17 cellular contexts compared by ENCODE assay signal in genomic region chr4:126658391-126658790, GRCh38.
DNase-seq lines count a peak whose midpoint lies in the region; ATAC-seq, FAIRE-seq and TF ChIP-seq lines count a peak whose summit lies in the region.
"Had no signal": no experiment of that assay in that cellular context is flagged by ENCODE, and none has a peak within 500 bp of the region (broad histone marks: within the 10 kb centered on the region; RNA-seq: fewer than 3 reads in every experiment).

No MANE protein-coding gene starts in this region.

- no peaks in the 10 kb centered on the region for H3K9me3 Mint-ChIP-seq in endodermal cell
- H3K9me3 Mint-ChIP-seq in CD8-positive, alpha-beta memory T cell: peaks cover 0 to 7% (median 4%) of the 10 kb centered on the region in 5 donors
- H3K9me3 Mint-ChIP-seq: CD4-positive, alpha-beta T cell had no signal

- H3K9ac ChIP-seq in HCT116 (ENCODE audit: low read length) (no peak overlapping the region), endodermal cell (ENCODE audit: extremely low read depth, low read length, poor library complexity, severe bottlenecking) (no peak overlapping the region)

- no peak overlapping the region for H3K4me2 ChIP-seq in HCT116 (ENCODE audit: low read length)
- H3K4me2 ChIP-seq: A549 had no signal

- no peaks in the 10 kb centered on the region for H3K9me3 ChIP-seq in HCT116 (ENCODE audit: control insufficient read depth in 1 of 2, insufficient read depth in 1 of 2, low read depth in 1 of 2, low read length in 2 of 2)
- no peaks in the 10 kb centered on the region for H3K9me3 ChIP-seq in endodermal cell (ENCODE audit: control insufficient read depth, low read length)
- H3K9me3 ChIP-seq in CD8-positive, alpha-beta memory T cell (ENCODE audit: low read length): no peaks in the 10 kb centered on the region
- H3K9me3 ChIP-seq: A549 had no signal

- H3K27ac ChIP-seq in HCT116 (ENCODE audit: low read depth, low read length): no peak overlapping the region
- peak overlapping the region; percentile 55 for H3K27ac ChIP-seq in endodermal cell (ENCODE audit: low read depth, low read length)
- no peak overlapping the region for H3K27ac ChIP-seq in coronary artery
- no peak overlapping the region for H3K27ac ChIP-seq in CD8-positive, alpha-beta memory T cell (ENCODE audit: low read depth, low read length)
- H3K27ac ChIP-seq: A549, C4-2B, HL-60 had no signal

- BruUV-seq in HCT116 (replicated peaks; lab: Mats Ljungman, UMichigan): no TSS peak

- TF ChIP-seq CTCF in HCT116 (IDR thresholded peaks at IDR 0.05 in 2 of 3, conservative IDR thresholded peaks at IDR 0.05 in 1 of 3; ENCODE audit: borderline replicate concordance in 1 of 3, insufficient read depth in 1 of 3, low read depth in 2 of 3, low read length in 2 of 3): no peak
- TF ChIP-seq CTCF in endodermal cell (conservative IDR thresholded peaks at IDR 0.05): no peak
- no peak for TF ChIP-seq CTCF in coronary artery (IDR thresholded peaks at IDR 0.05)

- no peaks in the 10 kb centered on the region for H3K9me2 ChIP-seq in HCT116 (ENCODE audit: insufficient read depth)

- intact Hi-C loops in HCT116 (cut with micrococcal nuclease): no loop called here

- no peaks in the 10 kb centered on the region for H3K79me2 ChIP-seq in HCT116 (ENCODE audit: insufficient read depth, low read length)

- CTCF ChIA-PET in HCT116 (lab: Charles Lee): no interaction called here
- CTCF ChIA-PET in CD8-positive, alpha-beta memory T cell (lab: Charles Lee): no interaction called here

- no peaks in the 10 kb centered on the region for H3K36me3 ChIP-seq in HCT116 (ENCODE audit: control insufficient read depth in 1 of 2, insufficient read depth in 2 of 2, low read length in 2 of 2)
- no peaks in the 10 kb centered on the region for H3K36me3 ChIP-seq in endodermal cell (ENCODE audit: control insufficient read depth, insufficient read depth, low read length)
- H3K36me3 ChIP-seq in CD8-positive, alpha-beta memory T cell (ENCODE audit: insufficient read depth, low read length): no peaks in the 10 kb centered on the region

- no peak for ATAC-seq in HCT116
- ATAC-seq in HG03196 (IDR thresholded peaks at IDR 0.05; ENCODE audit: unreplicated experiment): no peak
- ATAC-seq: A549 had no signal

- RAD21 ChIA-PET in HCT116 (lab: Charles Lee; ENCODE audit: low non-redundant PET in 1 of 2, low total read pairs in 2 of 2, uncharacterized antibody in 2 of 2, unreplicated experiment in 2 of 2): no interaction called here

- POLR2A ChIA-PET in HCT116 (lab: Charles Lee): no interaction called here
- POLR2A ChIA-PET in CD8-positive, alpha-beta memory T cell (lab: Charles Lee): no interaction called here

- FAIRE-seq in RCC 7860 (lab: Jason Lieb, UNC): no peak
- FAIRE-seq: A549 had no signal

- H3K36me3 Mint-ChIP-seq in endodermal cell (ENCODE audit: low read depth): no peaks in the 10 kb centered on the region
- no peaks in the 10 kb centered on the region for H3K36me3 Mint-ChIP-seq in CD8-positive, alpha-beta memory T cell

- no peaks in the 10 kb centered on the region for H3K27me3 Mint-ChIP-seq in endodermal cell (ENCODE audit: insufficient read depth)
- H3K27me3 Mint-ChIP-seq in CD8-positive, alpha-beta memory T cell: no peaks in the 10 kb centered on the region
- H3K27me3 Mint-ChIP-seq: CD4-positive, alpha-beta T cell had no signal

- TF ChIP-seq RAD21 in HCT116 (IDR thresholded peaks at IDR 0.05; ENCODE audit: low read depth): no peak

- H3K27me3 ChIP-seq in HCT116 (ENCODE audit: insufficient read depth, low read length) (no peaks in the 10 kb centered on the region), endodermal cell (ENCODE audit: control insufficient read depth, insufficient read depth, low read length, poor library complexity, severe bottlenecking) (no peaks in the 10 kb centered on the region)
- no peaks in the 10 kb centered on the region for H3K27me3 ChIP-seq in CD8-positive, alpha-beta memory T cell (ENCODE audit: insufficient read depth, low read length, poor library complexity, severe bottlenecking)

- H3K4me3 ChIP-seq in HCT116 (replicated peaks in 1 of 2; ENCODE audit: low read depth in 1 of 2, low read length in 2 of 2): no peak overlapping the region
- no peak overlapping the region for H3K4me3 ChIP-seq in endodermal cell (ENCODE audit: low read length)
- H3K4me3 ChIP-seq in coronary artery: no peak overlapping the region
- no peak overlapping the region for H3K4me3 ChIP-seq in CD8-positive, alpha-beta memory T cell (ENCODE audit: low read length)
- H3K4me3 ChIP-seq: A549 had no signal

- no peak for TF ChIP-seq POLR2A in HCT116 (IDR thresholded peaks at IDR 0.05; ENCODE audit: borderline replicate concordance, extremely low read depth, insufficient read depth, insufficient read length)

- peak overlapping the region; percentile 40 for H2AFZ ChIP-seq in HCT116 (ENCODE audit: low read depth, low read length, poor library complexity, severe bottlenecking)

- no peaks in the 10 kb centered on the region for H3K4me1 Mint-ChIP-seq in endodermal cell
- no peaks in the 10 kb centered on the region for H3K4me1 Mint-ChIP-seq in CD8-positive, alpha-beta memory T cell

- H3K4me1 ChIP-seq in HCT116 (ENCODE audit: control insufficient read depth in 1 of 2, insufficient read depth in 2 of 2, low read length in 2 of 2): no peaks in the 10 kb centered on the region
- no peaks in the 10 kb centered on the region for H3K4me1 ChIP-seq in endodermal cell (ENCODE audit: control insufficient read depth, insufficient read depth, low read length)
- H3K4me1 ChIP-seq in CD8-positive, alpha-beta memory T cell (ENCODE audit: insufficient read depth, low read length): no peaks in the 10 kb centered on the region
- H3K4me1 ChIP-seq: A549 had no signal

- no peak overlapping the region for H3K27ac Mint-ChIP-seq in endodermal cell
- no peak overlapping the region for H3K27ac Mint-ChIP-seq in CD8-positive, alpha-beta memory T cell
- H3K27ac Mint-ChIP-seq: CD4-positive, alpha-beta T cell had no signal

- 85% methylated on average over 1 of the region's 1 CpG; no CpG with 5 or more reads in 1 of the 2 experiments for WGBS in endodermal cell (ENCODE audit: insufficient coverage in 1 of 2, insufficient read length in 1 of 2), 2 experiments

- no peak for DNase-seq in HCT116 (ENCODE audit: low read depth, low spot score)
- DNase-seq in NCI-H526 treated with DMSO at 0.1 percent for 48 hours (lab: John Stamatoyannopoulos, UW): peak; percentile 49
- DNase-seq in endodermal cell: no peak
- DNase-seq in coronary artery (ENCODE audit: low spot score): no peak
- DNase-seq in CD8-positive, alpha-beta memory T cell: no peak
- no peak for DNase-seq in RCC 7860 (ENCODE audit: low spot score)
- DNase-seq: AML-193; CD4-positive, alpha-beta T cell; DMS153; DMS79; GF-D8; GOT3; H7 had no signal

- no peaks in the 10 kb centered on the region for H4K20me1 ChIP-seq in HCT116 (ENCODE audit: insufficient read depth)

- no peak overlapping the region for H3K4me3 Mint-ChIP-seq in endodermal cell
- no peak overlapping the region for H3K4me3 Mint-ChIP-seq in CD8-positive, alpha-beta memory T cell
- H3K4me3 Mint-ChIP-seq: CD4-positive, alpha-beta T cell had no signal

TF ChIP-seq in HCT116, 20 proteins besides CTCF, POLR2A, EP300 and RAD21:
- no peak for TF ChIP-seq EGR1 (IDR thresholded peaks at IDR 0.05; ENCODE audit: low read depth)
- TF ChIP-seq SP1 (IDR thresholded peaks at IDR 0.05; ENCODE audit: low read depth): no peak
- no peak for TF ChIP-seq EZH2phosphoT487 (IDR thresholded peaks at IDR 0.05; ENCODE audit: borderline replicate concordance)
- TF ChIP-seq POLR2AphosphoS5 (IDR thresholded peaks at IDR 0.05; ENCODE audit: low read depth, low read length): no peak
- TF ChIP-seq YY1 (IDR thresholded peaks at IDR 0.05; ENCODE audit: extremely low read depth, insufficient replicate concordance, low read depth, low read length): no peak
- no peak for TF ChIP-seq ATF3 (IDR thresholded peaks at IDR 0.05)
- no peak for TF ChIP-seq JUND (IDR thresholded peaks at IDR 0.05)
